ENCODE assay signal across 29 cellular contexts in genomic region chrX:110881971-110882370, GRCh38.
"Had no signal": no experiment of that assay in that cellular context is flagged by ENCODE, and none has a peak within 500 bp of the region (broad histone marks: within the 10 kb centered on the region; RNA-seq: fewer than 3 reads in every experiment).

No MANE protein-coding gene starts in this region.

- H3K4me1 ChIP-seq: stomach, suprapubic skin, testis, thyroid gland, tibial artery, tibial nerve, transverse colon, upper lobe of left lung, upper lobe of right lung, uterus, vagina had no signal

- H3K9me3 ChIP-seq: suprapubic skin, testis, thoracic aorta, thyroid gland, transverse colon, upper lobe of right lung, vagina had no signal

- H3K27me3 ChIP-seq: stomach, suprapubic skin, testis, thyroid gland, tibial artery, tibial nerve, transverse colon, upper lobe of left lung, upper lobe of right lung, uterus, vagina had no signal

- H3K36me3 ChIP-seq: stomach, suprapubic skin, thoracic aorta, thyroid gland, tibial artery, tibial nerve, transverse colon, upper lobe of left lung, upper lobe of right lung, uterus, vagina had no signal

- H3K36me3 Mint-ChIP-seq: stimulated activated effector memory CD8-positive, alpha-beta T cell treated with anti-CD3 and anti-CD28 coated beads, Interleukin-12 subunit alpha, Interleukin-12 subunit beta, amount 100 ng/mL, for 72 hours; stimulated activated memory B cell treated with anti-CD40 and anti-IgM and Interleukin-4, amounts not matched to agents 10 μg/mL and 1 μg/mL and 100 μg/mL, for 72 hours; stimulated activated naive B cell treated with anti-CD40 and anti-IgM and Interleukin-4, amounts not matched to agents 10 μg/mL and 1 μg/mL and 100 μg/mL, for 72 hours; type B pancreatic cell had no signal

- FAIRE-seq: urothelium cell line had no signal

- H3K27ac ChIP-seq: stomach, suprapubic skin, testis, thoracic aorta, thyroid gland, tibial artery, tibial nerve, transverse colon, upper lobe of left lung, upper lobe of right lung, uterus, vagina had no signal

- H3K27ac Mint-ChIP-seq: stimulated activated effector memory CD8-positive, alpha-beta T cell treated with anti-CD3 and anti-CD28 coated beads, Interleukin-12 subunit alpha, Interleukin-12 subunit beta, amount 100 ng/mL, for 72 hours; stimulated activated memory B cell treated with anti-CD40 and anti-IgM and Interleukin-4, amounts not matched to agents 10 μg/mL and 1 μg/mL and 100 μg/mL, for 72 hours; stimulated activated naive B cell treated with anti-CD40 and anti-IgM and Interleukin-4, amounts not matched to agents 10 μg/mL and 1 μg/mL and 100 μg/mL, for 72 hours; stimulated activated naive CD8-positive, alpha-beta T cell treated with anti-CD3 and anti-CD28 coated beads, Interleukin-15, amount 100 ng/mL, for 72 hours; stimulated activated naive CD8-positive, alpha-beta T cell treated with anti-CD3 and anti-CD28 coated beads, Interleukin-15, Interleukin-2, amounts not matched to agents 100 ng/mL and 50 ng/mL, for 24 hours; type B pancreatic cell had no signal

- H3K4me1 Mint-ChIP-seq: stimulated activated effector memory CD8-positive, alpha-beta T cell treated with anti-CD3 and anti-CD28 coated beads, Interleukin-12 subunit alpha, Interleukin-12 subunit beta, amount 100 ng/mL, for 72 hours; stimulated activated memory B cell treated with anti-CD40 and anti-IgM and Interleukin-4, amounts not matched to agents 10 μg/mL and 1 μg/mL and 100 μg/mL, for 72 hours; stimulated activated naive B cell treated with anti-CD40 and anti-IgM and Interleukin-4, amounts not matched to agents 10 μg/mL and 1 μg/mL and 100 μg/mL, for 72 hours; stimulated activated naive CD8-positive, alpha-beta T cell treated with anti-CD3 and anti-CD28 coated beads, Interleukin-15, amount 100 ng/mL, for 72 hours had no signal

- H3K4me3 Mint-ChIP-seq: stimulated activated effector memory CD8-positive, alpha-beta T cell treated with anti-CD3 and anti-CD28 coated beads, Interleukin-12 subunit alpha, Interleukin-12 subunit beta, amount 100 ng/mL, for 72 hours; stimulated activated memory B cell treated with anti-CD40 and anti-IgM and Interleukin-4, amounts not matched to agents 10 μg/mL and 1 μg/mL and 100 μg/mL, for 72 hours; stimulated activated naive B cell treated with anti-CD40 and anti-IgM and Interleukin-4, amounts not matched to agents 10 μg/mL and 1 μg/mL and 100 μg/mL, for 72 hours; stimulated activated naive CD8-positive, alpha-beta T cell treated with anti-CD3 and anti-CD28 coated beads, Interleukin-15, amount 100 ng/mL, for 72 hours; stimulated activated naive CD8-positive, alpha-beta T cell treated with anti-CD3 and anti-CD28 coated beads, Interleukin-15, Interleukin-2, amounts not matched to agents 100 ng/mL and 50 ng/mL, for 24 hours; type B pancreatic cell had no signal

- H3K4me3 ChIP-seq: stomach, suprapubic skin, testis, thoracic aorta, thyroid gland, tibial artery, tibial nerve, transverse colon, upper lobe of left lung, upper lobe of right lung, uterus, vagina had no signal

- H3K27me3 Mint-ChIP-seq: stimulated activated memory B cell treated with anti-CD40 and anti-IgM and Interleukin-4, amounts not matched to agents 10 μg/mL and 1 μg/mL and 100 μg/mL, for 72 hours; stimulated activated naive B cell treated with anti-CD40 and anti-IgM and Interleukin-4, amounts not matched to agents 10 μg/mL and 1 μg/mL and 100 μg/mL, for 72 hours; stimulated activated naive CD8-positive, alpha-beta T cell treated with anti-CD3 and anti-CD28 coated beads, Interleukin-15, amount 100 ng/mL, for 72 hours; stimulated activated naive CD8-positive, alpha-beta T cell treated with anti-CD3 and anti-CD28 coated beads, Interleukin-15, Interleukin-2, amounts not matched to agents 100 ng/mL and 50 ng/mL, for 24 hours; type B pancreatic cell had no signal

- DNase-seq: stimulated activated CD4-positive, alpha-beta T cell treated with anti-CD3 and anti-CD28 coated beads, Interleukin-2, amount 100 ng/mL, for 48 hours; stimulated activated CD4-positive, alpha-beta T cell treated with anti-CD3 and anti-CD28 coated beads, Interleukin-4, amount 100 ng/mL, for 1 hour; stimulated activated CD4-positive, alpha-beta T cell treated with anti-CD3 and anti-CD28 coated beads, Interleukin-4, amount 100 ng/mL, for 24 hours; stimulated activated CD4-positive, alpha-beta T cell treated with anti-CD3 and anti-CD28 coated beads, Interleukin-4, amount 100 ng/mL, for 4 hours; stimulated activated CD8-positive, alpha-beta memory T cell treated with anti-CD3 and anti-CD28 coated beads, Interleukin-4, amount 100 ng/mL, for 48 hours; stimulated activated naive B cell treated with anti-CD40 and anti-IgM and Interleukin-4, amounts not matched to agents 10 μg/mL and 1 μg/mL and 100 μg/mL, for 72 hours; stimulated activated naive CD4-positive, alpha-beta T cell; stimulated activated naive CD4-positive, alpha-beta T cell treated with Interleukin-2 at 50 U/mL for 16 hours; stimulated activated naive CD8-positive, alpha-beta T cell treated with anti-CD3 and anti-CD28 coated beads, Interleukin-15, amount 100 ng/mL, for 72 hours; stimulated activated naive CD8-positive, alpha-beta T cell treated with anti-CD3 and anti-CD28 coated beads, Interleukin-15, Interleukin-2, amounts not matched to agents 100 U/mL and 50 U/mL, for 24 hours; stomach; substantia nigra; testis; thyroid gland; tibial artery; transverse colon; trophoblast cell; upper lobe of left lung; upper lobe of right lung; uterus had no signal
